2 cellular contexts compared by ENCODE assay signal in the genomic region with DNA sequence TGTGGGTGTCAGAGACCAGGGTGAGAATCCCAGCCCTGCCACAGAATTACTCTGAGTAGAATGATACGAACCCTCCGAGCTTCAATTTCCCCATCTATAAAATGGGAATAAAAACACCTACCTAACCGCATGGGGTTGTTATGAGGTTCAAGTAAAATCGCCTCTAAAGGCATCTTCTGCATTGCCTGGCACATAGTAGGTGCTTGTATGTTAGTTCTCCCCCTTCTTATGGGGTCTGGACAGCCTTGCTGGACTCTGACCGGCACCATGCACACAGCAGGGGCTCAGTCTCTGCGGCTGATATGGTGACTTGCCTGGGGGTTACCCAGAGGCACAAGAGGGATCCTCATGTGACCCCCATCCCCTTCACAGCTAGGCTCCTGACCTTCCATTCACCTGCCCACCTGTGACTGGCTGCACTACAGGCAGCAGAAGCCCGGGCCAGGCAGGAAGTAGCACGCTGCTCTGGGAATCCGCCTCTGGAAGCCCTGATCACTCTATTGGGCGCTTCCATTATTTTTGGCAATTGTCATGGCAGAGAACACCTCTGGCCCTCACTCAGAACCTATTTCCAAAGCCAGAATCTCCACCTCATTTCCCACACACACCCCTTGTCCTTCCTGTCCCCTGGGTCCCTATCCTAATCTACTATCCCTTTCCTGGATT.
TF ChIP-seq lines count a peak whose summit lies in the region.

No MANE protein-coding gene starts in this region.

TF ChIP-seq in SK-N-SH, 30 proteins besides CTCF, POLR2A, EP300 and RAD21 (continued from another document):
- TF ChIP-seq MAX (IDR thresholded peaks at IDR 0.05; ENCODE audit: low read depth), result no peak
- TF ChIP-seq GATA2 (CRISPR knock-in tag; IDR thresholded peaks at IDR 0.05), result no peak

TF ChIP-seq in SK-N-SH treated with all-trans-retinoic acid at 6 μM for 48 hours, 23 proteins besides CTCF, POLR2A, EP300 and RAD21:
- no peak for TF ChIP-seq TSHZ2 (CRISPR knock-in tag; IDR thresholded peaks at IDR 0.05)
- TF ChIP-seq ARNTL (CRISPR knock-in tag; IDR thresholded peaks at IDR 0.05; ENCODE audit: borderline replicate concordance, low read depth), result no peak
- TF ChIP-seq ESRRG (CRISPR knock-in tag; IDR thresholded peaks at IDR 0.05), result no peak
- TF ChIP-seq, protein P1, sequence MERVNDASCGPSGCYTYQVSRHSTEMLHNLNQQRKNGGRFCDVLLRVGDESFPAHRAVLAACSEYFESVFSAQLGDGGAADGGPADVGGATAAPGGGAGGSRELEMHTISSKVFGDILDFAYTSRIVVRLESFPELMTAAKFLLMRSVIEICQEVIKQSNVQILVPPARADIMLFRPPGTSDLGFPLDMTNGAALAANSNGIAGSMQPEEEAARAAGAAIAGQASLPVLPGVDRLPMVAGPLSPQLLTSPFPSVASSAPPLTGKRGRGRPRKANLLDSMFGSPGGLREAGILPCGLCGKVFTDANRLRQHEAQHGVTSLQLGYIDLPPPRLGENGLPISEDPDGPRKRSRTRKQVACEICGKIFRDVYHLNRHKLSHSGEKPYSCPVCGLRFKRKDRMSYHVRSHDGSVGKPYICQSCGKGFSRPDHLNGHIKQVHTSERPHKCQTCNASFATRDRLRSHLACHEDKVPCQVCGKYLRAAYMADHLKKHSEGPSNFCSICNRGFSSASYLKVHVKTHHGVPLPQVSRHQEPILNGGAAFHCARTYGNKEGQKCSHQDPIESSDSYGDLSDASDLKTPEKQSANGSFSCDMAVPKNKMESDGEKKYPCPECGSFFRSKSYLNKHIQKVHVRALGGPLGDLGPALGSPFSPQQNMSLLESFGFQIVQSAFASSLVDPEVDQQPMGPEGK (CRISPR knock-in tag; IDR thresholded peaks at IDR 0.05; ENCODE audit: borderline replicate concordance), result no peak
- TF ChIP-seq, protein P2, sequence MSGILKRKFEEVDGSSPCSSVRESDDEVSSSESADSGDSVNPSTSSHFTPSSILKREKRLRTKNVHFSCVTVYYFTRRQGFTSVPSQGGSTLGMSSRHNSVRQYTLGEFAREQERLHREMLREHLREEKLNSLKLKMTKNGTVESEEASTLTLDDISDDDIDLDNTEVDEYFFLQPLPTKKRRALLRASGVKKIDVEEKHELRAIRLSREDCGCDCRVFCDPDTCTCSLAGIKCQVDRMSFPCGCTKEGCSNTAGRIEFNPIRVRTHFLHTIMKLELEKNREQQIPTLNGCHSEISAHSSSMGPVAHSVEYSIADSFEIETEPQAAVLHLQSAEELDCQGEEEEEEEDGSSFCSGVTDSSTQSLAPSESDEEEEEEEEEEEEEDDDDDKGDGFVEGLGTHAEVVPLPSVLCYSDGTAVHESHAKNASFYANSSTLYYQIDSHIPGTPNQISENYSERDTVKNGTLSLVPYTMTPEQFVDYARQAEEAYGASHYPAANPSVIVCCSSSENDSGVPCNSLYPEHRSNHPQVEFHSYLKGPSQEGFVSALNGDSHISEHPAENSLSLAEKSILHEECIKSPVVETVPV (CRISPR knock-in tag; IDR thresholded peaks at IDR 0.05), result no peak
- no peak for TF ChIP-seq ZNF8 (CRISPR knock-in tag; IDR thresholded peaks at IDR 0.05)
- TF ChIP-seq OSR1 (CRISPR knock-in tag; IDR thresholded peaks at IDR 0.05), result no peak
- TF ChIP-seq ZNF565 (CRISPR knock-in tag; conservative IDR thresholded peaks at IDR 0.05; ENCODE audit: low read depth), result no peak
- TF ChIP-seq SNAI2 (CRISPR knock-in tag; IDR thresholded peaks at IDR 0.05), result no peak
- no peak for TF ChIP-seq GLIS3 (CRISPR knock-in tag; IDR thresholded peaks at IDR 0.05)
- TF ChIP-seq ZFP3 (CRISPR knock-in tag; IDR thresholded peaks at IDR 0.05), result no peak
- TF ChIP-seq PPARA (CRISPR knock-in tag; IDR thresholded peaks at IDR 0.05; ENCODE audit: borderline replicate concordance), result no peak
